Comparison of ENCODE assay signal across 9 cellular contexts in the genomic region with DNA sequence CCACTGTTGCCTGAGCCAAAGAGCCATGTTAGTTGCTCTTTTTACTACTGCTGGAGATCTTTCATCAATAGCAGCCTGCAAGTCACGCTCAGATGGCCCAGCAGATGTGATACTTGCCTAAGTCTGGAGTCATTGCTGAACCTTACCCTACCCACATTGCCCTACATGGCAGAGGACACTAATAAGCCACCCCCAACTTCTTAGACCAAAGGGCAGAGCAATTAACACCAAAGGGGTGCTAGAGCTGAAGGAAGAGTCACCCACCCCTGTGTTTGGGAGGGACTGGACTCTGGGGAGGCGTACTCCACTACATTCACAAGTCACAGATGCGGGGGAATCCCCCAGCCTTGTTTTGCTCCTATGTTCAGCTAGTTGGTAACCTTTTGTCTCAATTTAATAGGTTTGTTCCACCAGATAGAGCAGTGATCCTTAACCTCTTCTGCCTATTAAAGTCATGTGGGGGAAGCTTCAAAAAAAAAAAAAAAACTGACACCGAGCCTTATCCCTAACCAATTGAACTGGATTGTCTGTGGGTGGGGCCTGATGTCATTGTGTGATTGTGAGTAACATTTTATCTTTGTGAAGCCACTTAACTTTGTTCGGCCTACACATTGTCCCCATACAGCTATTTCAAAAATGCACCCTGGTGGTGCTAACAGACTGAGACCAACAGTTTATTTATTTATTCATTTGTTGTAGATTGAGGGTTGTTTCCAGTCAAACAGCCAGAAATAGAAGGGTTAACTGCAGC. TPM values are rescaled to one million over a fixed set of nuclear protein-coding genes. Genes with fewer than 3 reads are reported as not detected.
DNase-seq lines count a peak whose midpoint lies in the region; ATAC-seq and TF ChIP-seq lines count a peak whose summit lies in the region.
"Had no signal": no experiment of that assay in that cellular context is flagged by ENCODE, and none has a peak within 500 bp of the region (broad histone marks: within the 10 kb centered on the region; RNA-seq: fewer than 3 reads in every experiment).

No MANE protein-coding gene starts in this region.

- no peaks in the 10 kb centered on the region for H3K9me3 ChIP-seq in MM.1S (replicated peaks; ENCODE audit: insufficient read depth, low read length)
- H3K9me3 ChIP-seq in spleen, result no peaks in the 10 kb centered on the region

- H3K4me1 Mint-ChIP-seq in nephron progenitor cell, result peaks cover 21% of the 10 kb centered on the region

- H3K4me3 ChIP-seq in MM.1S (ENCODE audit: low read length) (peak overlapping the region; percentile 3; the same call in 1 of the 2 replicates), spleen (no peak overlapping the region)

- peak overlapping the region; percentile 70 for H3K27ac Mint-ChIP-seq in nephron progenitor cell
- H3K27ac Mint-ChIP-seq: activated CD4-positive, alpha-beta T cell treated with anti-CD3 and anti-CD28 coated beads, Interleukin-2, amount 10 ng/mL, durations not matched to agents 24 days and 14 days had no signal

- H3K4me1 ChIP-seq in MM.1S (ENCODE audit: low read length) (peaks cover 61% of the 10 kb centered on the region), spleen (peaks cover 2 to 49% (median 10%) of the 10 kb centered on the region in 6 donors)

- peak overlapping the region; percentile 89 for H3K27ac ChIP-seq in MM.1S (ENCODE audit: low read length)
- peak overlapping the region in 3 of 8 donors; percentile 25 to 32 (median 28) for H3K27ac ChIP-seq in spleen

- H3K36me3 ChIP-seq in MM.1S (replicated peaks; ENCODE audit: insufficient read depth, low read length), result no peaks in the 10 kb centered on the region
- no peaks in the 10 kb centered on the region for H3K36me3 ChIP-seq in spleen

- peaks cover 10% of the 10 kb centered on the region for H3K27me3 Mint-ChIP-seq in nephron progenitor cell (ENCODE audit: low read depth, poor library complexity)

- H3K4me2 ChIP-seq in MM.1S (ENCODE audit: low read depth, low read length), result peak overlapping the region; percentile 46

- intact Hi-C loops in spleen (cut with DNase I; ENCODE audit: low total_unique reads), result no loop called here

- H3K9ac ChIP-seq in MM.1S (ENCODE audit: low read length), result peak overlapping the region; percentile 46

- 64 to 80% (median 75%) methylated on average over 5 of the region's 5 CpGs for WGBS in spleen, 5 donors

- TF ChIP-seq CTCF in MM.1S (IDR thresholded peaks at IDR 0.05; ENCODE audit: low read length) (no peak), nephron progenitor cell (IDR thresholded peaks at IDR 0.05) (no peak), spleen (IDR thresholded peaks at IDR 0.05 in 8 of 11, conservative IDR thresholded peaks at IDR 0.05 in 3 of 11) (no peak)

- no peak overlapping the region for H3K4me3 Mint-ChIP-seq in nephron progenitor cell
- H3K4me3 Mint-ChIP-seq: activated CD4-positive, alpha-beta T cell treated with anti-CD3 and anti-CD28 coated beads, Interleukin-2, amount 10 ng/mL, durations not matched to agents 24 days and 14 days had no signal

- no peaks in the 10 kb centered on the region for H4K20me1 ChIP-seq in MM.1S (ENCODE audit: insufficient read depth, low read length)

- DNase-seq in MM.1S (peak; percentile 76), nephron progenitor cell (no peak), spleen (no peak), EL (no peak)
- DNase-seq in stimulated activated CD4-positive, alpha-beta T cell treated with anti-CD3 and anti-CD28 coated beads, Interleukin-2, amount 100 ng/mL, for 48 hours, result no peak
- no peak for DNase-seq in effector CD8-positive, alpha-beta T cell (lab: John Stamatoyannopoulos, UW)
- DNase-seq: activated CD4-positive, alpha-beta T cell treated with anti-CD3 and anti-CD28 coated beads, Interleukin-2, amount 10 ng/mL, durations not matched to agents 24 days and 14 days had no signal

- H3K79me2 ChIP-seq in MM.1S (ENCODE audit: low read length), result peaks cover 2% of the 10 kb centered on the region

- no peaks in the 10 kb centered on the region for H3K9me2 ChIP-seq in MM.1S (replicated peaks; ENCODE audit: insufficient read depth, low read length)

- peaks cover 57% of the 10 kb centered on the region for H3F3A ChIP-seq in MM.1S (ENCODE audit: insufficient read depth, low read length)

- ATAC-seq in GM18505 (IDR thresholded peaks at IDR 0.05; ENCODE audit: unreplicated experiment), result peak; percentile 62
- ATAC-seq in GM21786 (IDR thresholded peaks at IDR 0.05; ENCODE audit: unreplicated experiment), result peak; percentile 67

- no peak for TF ChIP-seq POLR2A in GM18505 (IDR thresholded peaks at IDR 0.05; ENCODE audit: borderline replicate concordance, extremely low read depth, insufficient read depth, insufficient read length)
- no peak for TF ChIP-seq POLR2A in spleen (IDR thresholded peaks at IDR 0.05)

- H2AFZ ChIP-seq in MM.1S (ENCODE audit: low read length), result peak overlapping the region; percentile 13; the same call in 1 of the 2 replicates

- H3K36me3 Mint-ChIP-seq in nephron progenitor cell (ENCODE audit: low read depth), result peaks cover 4% of the 10 kb centered on the region

- peaks cover 10% of the 10 kb centered on the region for H3K9me3 Mint-ChIP-seq in nephron progenitor cell
- H3K9me3 Mint-ChIP-seq: activated CD4-positive, alpha-beta T cell treated with anti-CD3 and anti-CD28 coated beads, Interleukin-2, amount 10 ng/mL, durations not matched to agents 24 days and 14 days had no signal

- H3K27me3 ChIP-seq in MM.1S (replicated peaks; ENCODE audit: insufficient read depth, low read length) (no peaks in the 10 kb centered on the region), spleen (replicated peaks in 1 of 7) (no peaks in the 10 kb centered on the region)

RNA-seq across cellular contexts. Expression of a gene that starts 13.1 kb away (rescaled TPM):
- 10 to 100 TPM; 25.6 to 88.0 (median 38.3) TPM for total RNA-seq in spleen
- polyA plus RNA-seq in spleen, result 1 to 10 TPM; 5.2 to 7.8 (median 7.3) TPM

RNA-seq across cellular contexts. Expression of a gene that starts 23.9 kb away (rescaled TPM):
- total RNA-seq in spleen, result 10 to 100 TPM; 38.2 to 70.9 (median 67.3) TPM
- 1 to 10 TPM; 3.6 to 5.0 (median 4.3) TPM for polyA plus RNA-seq in spleen
